ENCODE assay signal across 9 cellular contexts in genomic region chr12:25151476-25151875, GRCh38. TPM values are rescaled to one million over a fixed set of nuclear protein-coding genes. Genes with fewer than 3 reads are reported as not detected.
DNase-seq lines count a peak whose midpoint lies in the region; ATAC-seq and TF ChIP-seq lines count a peak whose summit lies in the region.
"Had no signal": no experiment of that assay in that cellular context is flagged by ENCODE, and none has a peak within 500 bp of the region (broad histone marks: within the 10 kb centered on the region; RNA-seq: fewer than 3 reads in every experiment).

No MANE protein-coding gene starts in this region.

- DNase-seq in DMS53 treated with DMSO at 0.1 percent for 48 hours (lab: John Stamatoyannopoulos, UW; ENCODE audit: unreplicated experiment) (peak; percentile 97), RPMI7951 (ENCODE audit: low read depth) (peak; percentile 80), fibroblast of peridontal ligament (ENCODE audit: extremely low read depth) (peak; percentile 99), omental fat pad (ENCODE audit: low spot score) (no peak), germinal center (ENCODE audit: low spot score) (no peak), amygdala (lab: John Stamatoyannopoulos, UW) (no peak), GM10248 (ENCODE audit: extremely low spot score) (no peak)
- DNase-seq: activated CD4-positive, alpha-beta T cell treated with anti-CD3 and anti-CD28 coated beads for 36 hours had no signal

- ATAC-seq in omental fat pad (ENCODE audit: low FRiP score) (peak; percentile 78), GM21619 (IDR thresholded peaks at IDR 0.05; ENCODE audit: unreplicated experiment) (no peak)
- ATAC-seq: activated CD4-positive, alpha-beta T cell treated with anti-CD3 and anti-CD28 coated beads for 36 hours had no signal

- POLR2A ChIA-PET in GM10248 (lab: Yijun Ruan, JAX): no interaction called here

- CTCF ChIA-PET in GM10248 (lab: Yijun Ruan, JAX): interaction anchor here (0.9 to 1.7 kb wide), 8 partner anchors 9 to 205 kb away, joined by 3 to 5 read pairs (median 3); no protein-coding TSS in a partner anchor

- TF ChIP-seq CTCF in omental fat pad (IDR thresholded peaks at IDR 0.05) (no peak), GM10248 (IDR thresholded peaks at IDR 0.05; ENCODE audit: control extremely low read depth, extremely low read depth, low read depth, missing control alignments) (no peak)

RNA-seq across cellular contexts. Expression of gene DNAI7, which starts 43.5 kb away (rescaled TPM):
- 0.12 TPM in 1 of 2 replicates, not detected in the other for total RNA-seq in RPMI7951 (2014; rRNA removed; shearing (Covaris generic))
- total RNA-seq in omental fat pad: 1 to 10 TPM in 1 of 4 donors, under 1 TPM in 2, not detected in 1; 0.47 to 3.5 (median 0.56) TPM
- total RNA-seq: activated CD4-positive, alpha-beta T cell treated with anti-CD3 and anti-CD28 coated beads for 36 hours had no signal

RNA-seq across cellular contexts. Expression of gene ETFRF1, which starts 43.6 kb away (rescaled TPM):
- total RNA-seq in RPMI7951 (2014; rRNA removed; shearing (Covaris generic)): 25.8 and 33.6 TPM in 2 replicates
- total RNA-seq in omental fat pad: 10 to 100 TPM; 21.3 to 54.5 (median 33.9) TPM

Comparison
In these comparisons a context has a peak if more than half of its experiments do, and no peak if none do; other contexts are left out.
1. DNase-seq: peak in DMS53 treated with DMSO at 0.1 percent for 48 hours (single experiment), RPMI7951 (single experiment) and fibroblast of peridontal ligament (single experiment); none in omental fat pad (single experiment), germinal center (single experiment), amygdala (0 of 56) and GM10248 (single experiment).